24 cellular contexts compared by ENCODE assay signal in genomic region chrX:140346711-140347110, GRCh38.
DNase-seq lines count a peak whose midpoint lies in the region; ATAC-seq and TF ChIP-seq lines count a peak whose summit lies in the region.
"Had no signal": no experiment of that assay in that cellular context is flagged by ENCODE, and none has a peak within 500 bp of the region (broad histone marks: within the 10 kb centered on the region; RNA-seq: fewer than 3 reads in every experiment).

No MANE protein-coding gene starts in this region.

- peak overlapping the region in 2 of 3 experiments; percentile 74 to 86; a peak in 4 of 7 replicates for H3K27ac Mint-ChIP-seq in H9
- H3K27ac Mint-ChIP-seq: activated CD8-positive, alpha-beta T cell treated with anti-CD3 and anti-CD28 coated beads for 36 hours; activated naive CD4-positive, alpha-beta T cell treated with anti-CD3 and anti-CD28 coated beads, Interleukin-2, amount 50 U/mL, for 72 hours; CD4-positive, alpha-beta T cell; natural killer cell treated with Interleukin-12 subunit alpha and Interleukin-12 subunit beta and Interleukin-15 and Interleukin-18, amount 100 ng/mL, for 72 hours; T-helper 1 cell treated with Interleukin-12 subunit alpha and Interleukin-12 subunit beta and Interleukin-4 antibody, amounts not matched to agents 30 μg/mL and 1 μg/mL, for 36 hours had no signal

- WGBS in H9 (ENCODE audit: extremely low coverage, insufficient read length, low lambda C conversion rate) = no CpG with 5 or more reads among the region's 1 CpG

- H3K36me3 Mint-ChIP-seq in H9 (ENCODE audit: insufficient read depth in 1 of 3, low read depth in 3 of 3) = no peaks in the 10 kb centered on the region; a peak in 1 of 7 replicates
- H3K36me3 Mint-ChIP-seq: activated naive CD4-positive, alpha-beta T cell treated with anti-CD3 and anti-CD28 coated beads, Interleukin-2, amount 50 U/mL, for 72 hours; natural killer cell treated with Interleukin-12 subunit alpha and Interleukin-12 subunit beta and Interleukin-15 and Interleukin-18, amount 100 ng/mL, for 72 hours had no signal

- H3K79me1 ChIP-seq in H9 (ENCODE audit: insufficient read depth, low read depth, low read length, poor library complexity, severe bottlenecking) = no peaks in the 10 kb centered on the region

- no peak overlapping the region for H2BK5ac ChIP-seq in H9 (ENCODE audit: insufficient read length, low read length)

- H3K4me2 ChIP-seq in H9 (ENCODE audit: insufficient read depth, insufficient read length, low read length) (no peak overlapping the region), PC-9 (no peak overlapping the region)
- H3K4me2 ChIP-seq: hepatocyte, SK-N-SH had no signal

- H3K4me1 ChIP-seq in H9 (ENCODE audit: insufficient read depth, low read length) (peaks cover 2% of the 10 kb centered on the region; the same call in 1 of the 2 replicates), PC-9 (replicated peaks; ENCODE audit: insufficient read depth) (no peaks in the 10 kb centered on the region)
- H3K4me1 ChIP-seq: ascending aorta, gastroesophageal sphincter, spleen had no signal

- no peak overlapping the region for H2BK15ac ChIP-seq in H9 (ENCODE audit: low read depth, low read length)

- H3K23me2 ChIP-seq in H9 (ENCODE audit: insufficient read length, low read depth, low read length, poor library complexity, severe bottlenecking) = no peaks in the 10 kb centered on the region

- H2BK12ac ChIP-seq in H9 (ENCODE audit: insufficient read length, low read depth, low read length) = no peak overlapping the region

- BruUV-seq in PC-9 (replicated peaks; lab: Mats Ljungman, UMichigan) = no TSS peak

- H2AK5ac ChIP-seq in H9 (ENCODE audit: insufficient read length, low read length) = no peak overlapping the region

- no peak overlapping the region for H3K56ac ChIP-seq in H9 (ENCODE audit: insufficient read length, low read depth, low read length)

- no peak overlapping the region for H3K4me3 ChIP-seq in PC-9
- H3K4me3 ChIP-seq: ascending aorta, gastroesophageal sphincter, hepatocyte, spleen had no signal

- DNase-seq in H9 (no peak), amniotic epithelial cell (ENCODE audit: low read depth) (peak; percentile 0), kidney tubule cell (ENCODE audit: low spot score) (peak; percentile 60), DMS79 treated with DMSO at 0.1 percent for 48 hours (lab: John Stamatoyannopoulos, UW) (no peak), PC-9 (no peak)
- DNase-seq: activated CD4-positive, alpha-beta T cell treated with anti-CD3 and anti-CD28 coated beads for 1 hour; activated CD8-positive, alpha-beta T cell treated with anti-CD3 and anti-CD28 coated beads for 36 hours; activated T-cell treated with anti-CD3 and anti-CD28 coated beads for 4 hours; CD4-positive, alpha-beta T cell; central memory CD4-positive, alpha-beta T cell; HCEC 1CT; NCI-H1436 treated with DMSO at 0.1 percent for 48 hours; NCI-H446; SK-N-SH; spleen; stimulated activated CD4-positive, alpha-beta T cell treated with anti-CD3 and anti-CD28 coated beads, Interleukin-2, amount 100 ng/mL, for 48 hours had no signal

- no peaks in the 10 kb centered on the region for H3K36me3 ChIP-seq in PC-9 (ENCODE audit: low read depth)
- H3K36me3 ChIP-seq: ascending aorta, gastroesophageal sphincter, spleen had no signal

- H3K9me3 ChIP-seq in H9 (ENCODE audit: control insufficient read depth, low read depth, low read length) (no peaks in the 10 kb centered on the region), PC-9 (ENCODE audit: insufficient read depth, low read depth) (no peaks in the 10 kb centered on the region)
- H3K9me3 ChIP-seq: ascending aorta, gastroesophageal sphincter, SK-N-SH, spleen had no signal

- no peak overlapping the region for H3K9ac ChIP-seq in H9 (ENCODE audit: extremely low read depth, insufficient read length, low read length)
- H3K9ac ChIP-seq: SK-N-SH had no signal

- CTCF ChIA-PET in PC-9 (lab: Charles Lee) = no interaction called here

- no peaks in the 10 kb centered on the region; a peak in 1 of 5 replicates for H3K9me3 Mint-ChIP-seq in H9
- H3K9me3 Mint-ChIP-seq: activated CD8-positive, alpha-beta T cell treated with anti-CD3 and anti-CD28 coated beads for 36 hours; CD4-positive, alpha-beta T cell; natural killer cell treated with Interleukin-12 subunit alpha and Interleukin-12 subunit beta and Interleukin-15 and Interleukin-18, amount 100 ng/mL, for 72 hours; T-helper 1 cell treated with Interleukin-12 subunit alpha and Interleukin-12 subunit beta and Interleukin-4 antibody, amounts not matched to agents 30 μg/mL and 1 μg/mL, for 36 hours had no signal

- no peaks in the 10 kb centered on the region for H3F3A ChIP-seq in PC-9 (ENCODE audit: insufficient read depth, low read depth)

- peaks cover 50 to 54% of the 10 kb centered on the region in 2 experiments for H3K4me1 Mint-ChIP-seq in H9

- no peak overlapping the region for H3K18ac ChIP-seq in H9 (ENCODE audit: insufficient read length, low read depth, low read length)

- no peak overlapping the region for H3K14ac ChIP-seq in H9 (ENCODE audit: insufficient read depth, low read length)

- H3K79me2 ChIP-seq in H9 (ENCODE audit: insufficient read depth, low read length) (no peaks in the 10 kb centered on the region), PC-9 (ENCODE audit: low read depth) (no peaks in the 10 kb centered on the region)
- H3K79me2 ChIP-seq: hepatocyte had no signal

- H3K4me3 Mint-ChIP-seq in H9 = no peak overlapping the region
- H3K4me3 Mint-ChIP-seq: activated CD8-positive, alpha-beta T cell treated with anti-CD3 and anti-CD28 coated beads for 36 hours; CD4-positive, alpha-beta T cell; natural killer cell treated with Interleukin-12 subunit alpha and Interleukin-12 subunit beta and Interleukin-15 and Interleukin-18, amount 100 ng/mL, for 72 hours; T-helper 1 cell treated with Interleukin-12 subunit alpha and Interleukin-12 subunit beta and Interleukin-4 antibody, amounts not matched to agents 30 μg/mL and 1 μg/mL, for 36 hours had no signal

- TF ChIP-seq CTCF in H9 (conservative IDR thresholded peaks at IDR 0.05) = no peak
- TF ChIP-seq CTCF in PC-9 (conservative IDR thresholded peaks at IDR 0.05) = no peak

- no peak overlapping the region for H3T11ph ChIP-seq in H9 (ENCODE audit: low read length)

- intact Hi-C loops in PC-9 (cut with micrococcal nuclease; ENCODE audit: unreplicated experiment) = no loop called here

- H3K27me3 Mint-ChIP-seq in H9 (ENCODE audit: low read depth) = no peaks in the 10 kb centered on the region
- H3K27me3 Mint-ChIP-seq: activated CD8-positive, alpha-beta T cell treated with anti-CD3 and anti-CD28 coated beads for 36 hours; CD4-positive, alpha-beta T cell had no signal

- no peak for ATAC-seq in activated CD4-positive, CD25-positive, alpha-beta regulatory T cell treated with anti-CD3 and anti-CD28 coated beads, Interleukin-2, amount 50 U/mL, for 24 hours
- no peak for ATAC-seq in GM18498 (IDR thresholded peaks at IDR 0.05; ENCODE audit: unreplicated experiment)
- ATAC-seq: activated CD8-positive, alpha-beta T cell treated with anti-CD3 and anti-CD28 coated beads for 36 hours; activated naive CD4-positive, alpha-beta T cell treated with anti-CD3 and anti-CD28 coated beads, Interleukin-2, amount 50 U/mL, for 72 hours; gastroesophageal sphincter; natural killer cell treated with Interleukin-12 subunit alpha and Interleukin-12 subunit beta and Interleukin-15 and Interleukin-18, amount 100 ng/mL, for 72 hours had no signal

- POLR2A ChIA-PET in PC-9 (lab: Charles Lee; ENCODE audit: unreplicated experiment) = no interaction called here

- no peak overlapping the region for H2BK20ac ChIP-seq in H9 (ENCODE audit: low read depth, low read length, poor library complexity, severe bottlenecking)

- H2AFZ ChIP-seq in H9 (ENCODE audit: low read length) (no peak overlapping the region), PC-9 (no peak overlapping the region)
- H2AFZ ChIP-seq: hepatocyte had no signal

- H4K5ac ChIP-seq in H9 (ENCODE audit: insufficient read length, low read depth, low read length) = no peak overlapping the region

- H3K27me3 ChIP-seq in H9 (ENCODE audit: insufficient read depth, low read length) (no peaks in the 10 kb centered on the region), PC-9 (ENCODE audit: insufficient read depth, low read depth) (no peaks in the 10 kb centered on the region)
- H3K27me3 ChIP-seq: ascending aorta, gastroesophageal sphincter, hepatocyte, spleen had no signal

- H3K27ac ChIP-seq in H9 (ENCODE audit: insufficient read length, low read depth, low read length) (no peak overlapping the region), PC-9 (no peak overlapping the region)
- H3K27ac ChIP-seq: ascending aorta, gastroesophageal sphincter, hepatocyte, spleen had no signal

- H4K91ac ChIP-seq in H9 (ENCODE audit: insufficient read length, low read depth, low read length) = no peak overlapping the region

- H3K9me2 ChIP-seq in PC-9 (ENCODE audit: insufficient read depth) = no peaks in the 10 kb centered on the region
- H3K9me2 ChIP-seq: SK-N-SH had no signal

- H2BK120ac ChIP-seq in H9 (ENCODE audit: low read depth, low read length, poor library complexity, severe bottlenecking) = no peak overlapping the region

- no peak overlapping the region for H3K23ac ChIP-seq in H9 (ENCODE audit: insufficient read length, low read depth, low read length)

- H3K4ac ChIP-seq in H9 (ENCODE audit: low read depth, low read length) = no peak overlapping the region

- no peaks in the 10 kb centered on the region for H4K20me1 ChIP-seq in H9 (ENCODE audit: control insufficient read depth, insufficient read depth, insufficient read length)
- no peaks in the 10 kb centered on the region for H4K20me1 ChIP-seq in PC-9 (ENCODE audit: insufficient read depth)

- no peak overlapping the region for H4K8ac ChIP-seq in H9 (replicated peaks; ENCODE audit: insufficient read length, low read depth, low read length)

Comparison
In these comparisons a context has a peak if more than half of its experiments do, and no peak if none do; other contexts are left out.
1. DNase-seq: peak in amniotic epithelial cell (single experiment) and kidney tubule cell (single experiment); none in H9 (single experiment), DMS79 treated with DMSO at 0.1 percent for 48 hours (single experiment) and PC-9 (0 of 2).